Comparison of ENCODE assay signal across 8 cellular contexts in the genomic region with DNA sequence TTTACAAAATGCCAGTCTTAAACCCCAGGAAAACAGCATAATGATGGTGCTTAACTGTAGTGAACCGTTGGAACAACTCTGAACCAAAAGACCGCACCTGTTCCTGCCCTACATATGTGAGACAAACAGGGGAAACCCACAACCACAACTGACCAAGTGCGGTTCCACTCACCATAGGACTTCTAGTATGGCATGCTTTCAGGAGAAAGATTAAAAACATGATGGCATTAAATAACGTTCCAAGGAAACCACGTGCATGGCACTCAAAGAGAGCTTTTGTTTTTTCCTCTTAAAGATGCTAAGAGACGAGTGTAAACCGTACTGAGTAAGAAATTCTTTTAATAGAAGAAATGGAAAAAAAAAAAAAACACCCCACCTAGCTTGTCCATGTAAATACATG.
A peak's percentile ranks its signal among the peaks of the same experiment; 100 is the strongest.
DNase-seq lines count a peak whose midpoint lies in the region; ATAC-seq and TF ChIP-seq lines count a peak whose summit lies in the region.
"Had no signal": no experiment of that assay in that cellular context is flagged by ENCODE, and none has a peak within 500 bp of the region (broad histone marks: within the 10 kb centered on the region; RNA-seq: fewer than 3 reads in every experiment).

No MANE protein-coding gene starts in this region.

- no peak overlapping the region for H2AFZ ChIP-seq in GM23338

- no peaks in the 10 kb centered on the region for H3K27me3 ChIP-seq in GM23338 (ENCODE audit: insufficient read depth)

- H3K4me1 Mint-ChIP-seq in GM23338, result no peaks in the 10 kb centered on the region

- H3K4me3 ChIP-seq in GM23338, result no peak overlapping the region

- no peak overlapping the region for H3K27ac Mint-ChIP-seq in GM23338

- no peaks in the 10 kb centered on the region for H3K36me3 ChIP-seq in GM23338 (ENCODE audit: insufficient read depth)

- H3K36me3 Mint-ChIP-seq in GM23338 (ENCODE audit: low read depth), result no peaks in the 10 kb centered on the region

- no peaks in the 10 kb centered on the region for H3F3A ChIP-seq in GM23338 (replicated peaks; ENCODE audit: low read depth)

- no peak overlapping the region for H3K27ac ChIP-seq in GM23338 (ENCODE audit: low read depth)
- H3K27ac ChIP-seq: WERI-Rb-1 had no signal

- H3K79me2 ChIP-seq in GM23338 (replicated peaks; ENCODE audit: insufficient read depth), result no peaks in the 10 kb centered on the region

- H3K9me3 Mint-ChIP-seq in GM23338, result no peaks in the 10 kb centered on the region

- H3K4me3 Mint-ChIP-seq in GM23338, result no peak overlapping the region

- DNase-seq in RPMI7951 (ENCODE audit: low read depth), result peak; percentile 22
- peak; percentile 3 for DNase-seq in stimulated activated CD8-positive, alpha-beta memory T cell treated with anti-CD3 and anti-CD28 coated beads, Interleukin-12 subunit alpha, Interleukin-12 subunit beta, amount 100 ng/mL, for 1 hour (ENCODE audit: low read depth)
- DNase-seq in NCI-H128 (lab: John Stamatoyannopoulos, UW; ENCODE audit: unreplicated experiment), result no peak
- DNase-seq in GM23338 (ENCODE audit: low spot score), result no peak
- no peak for DNase-seq in NCI-H1694 treated with DMSO at 0.1 percent for 48 hours (lab: John Stamatoyannopoulos, UW)
- DNase-seq: WERI-Rb-1 had no signal

- no peaks in the 10 kb centered on the region for H3K9me2 ChIP-seq in GM23338 (ENCODE audit: insufficient read depth)

- TF ChIP-seq CTCF in GM23338 (conservative IDR thresholded peaks at IDR 0.05; ENCODE audit: low read depth in 2 of 2), result no peak

- peak; percentile 90 for ATAC-seq in GM19023 (IDR thresholded peaks at IDR 0.05; ENCODE audit: unreplicated experiment)
- ATAC-seq in HG02642 (IDR thresholded peaks at IDR 0.05; ENCODE audit: poor library complexity, unreplicated experiment), result peak; percentile 84
- ATAC-seq in GM23338, result no peak

- H4K20me1 ChIP-seq in GM23338 (replicated peaks; ENCODE audit: insufficient read depth), result no peaks in the 10 kb centered on the region

- H3K4me1 ChIP-seq in GM23338 (ENCODE audit: insufficient read depth), result peaks cover 4% of the 10 kb centered on the region; the same call in 1 of the 2 replicates

- H3K4me2 ChIP-seq in GM23338, result no peak overlapping the region

- no peaks in the 10 kb centered on the region for H3K27me3 Mint-ChIP-seq in GM23338 (ENCODE audit: insufficient read depth, low read depth, poor library complexity)

TF ChIP-seq in GM23338, 12 proteins besides CTCF, POLR2A, EP300 and RAD21 (continues in another document):
- no peak for TF ChIP-seq POLR2AphosphoS5 (IDR thresholded peaks at IDR 0.05; ENCODE audit: low read depth)
- no peak for TF ChIP-seq STAT1 (IDR thresholded peaks at IDR 0.05; ENCODE audit: unreplicated experiment)
- TF ChIP-seq EZH2phosphoT487 (IDR thresholded peaks at IDR 0.05; ENCODE audit: unreplicated experiment), result no peak
- TF ChIP-seq ZNF331 (CRISPR knock-in tag; IDR thresholded peaks at IDR 0.05; ENCODE audit: low read depth), result no peak
- no peak for TF ChIP-seq NANOG (IDR thresholded peaks at IDR 0.05; ENCODE audit: borderline replicate concordance)
- TF ChIP-seq ZNF114 (CRISPR knock-in tag; IDR thresholded peaks at IDR 0.05), result no peak
- no peak for TF ChIP-seq ETS1 (IDR thresholded peaks at IDR 0.05)
- no peak for TF ChIP-seq JUNB (IDR thresholded peaks at IDR 0.05; ENCODE audit: unreplicated experiment)
- no peak for TF ChIP-seq EZH2 (IDR thresholded peaks at IDR 0.05; ENCODE audit: low read depth, unreplicated experiment)
- TF ChIP-seq REST (IDR thresholded peaks at IDR 0.05; ENCODE audit: unreplicated experiment), result no peak
- TF ChIP-seq, protein P1, sequence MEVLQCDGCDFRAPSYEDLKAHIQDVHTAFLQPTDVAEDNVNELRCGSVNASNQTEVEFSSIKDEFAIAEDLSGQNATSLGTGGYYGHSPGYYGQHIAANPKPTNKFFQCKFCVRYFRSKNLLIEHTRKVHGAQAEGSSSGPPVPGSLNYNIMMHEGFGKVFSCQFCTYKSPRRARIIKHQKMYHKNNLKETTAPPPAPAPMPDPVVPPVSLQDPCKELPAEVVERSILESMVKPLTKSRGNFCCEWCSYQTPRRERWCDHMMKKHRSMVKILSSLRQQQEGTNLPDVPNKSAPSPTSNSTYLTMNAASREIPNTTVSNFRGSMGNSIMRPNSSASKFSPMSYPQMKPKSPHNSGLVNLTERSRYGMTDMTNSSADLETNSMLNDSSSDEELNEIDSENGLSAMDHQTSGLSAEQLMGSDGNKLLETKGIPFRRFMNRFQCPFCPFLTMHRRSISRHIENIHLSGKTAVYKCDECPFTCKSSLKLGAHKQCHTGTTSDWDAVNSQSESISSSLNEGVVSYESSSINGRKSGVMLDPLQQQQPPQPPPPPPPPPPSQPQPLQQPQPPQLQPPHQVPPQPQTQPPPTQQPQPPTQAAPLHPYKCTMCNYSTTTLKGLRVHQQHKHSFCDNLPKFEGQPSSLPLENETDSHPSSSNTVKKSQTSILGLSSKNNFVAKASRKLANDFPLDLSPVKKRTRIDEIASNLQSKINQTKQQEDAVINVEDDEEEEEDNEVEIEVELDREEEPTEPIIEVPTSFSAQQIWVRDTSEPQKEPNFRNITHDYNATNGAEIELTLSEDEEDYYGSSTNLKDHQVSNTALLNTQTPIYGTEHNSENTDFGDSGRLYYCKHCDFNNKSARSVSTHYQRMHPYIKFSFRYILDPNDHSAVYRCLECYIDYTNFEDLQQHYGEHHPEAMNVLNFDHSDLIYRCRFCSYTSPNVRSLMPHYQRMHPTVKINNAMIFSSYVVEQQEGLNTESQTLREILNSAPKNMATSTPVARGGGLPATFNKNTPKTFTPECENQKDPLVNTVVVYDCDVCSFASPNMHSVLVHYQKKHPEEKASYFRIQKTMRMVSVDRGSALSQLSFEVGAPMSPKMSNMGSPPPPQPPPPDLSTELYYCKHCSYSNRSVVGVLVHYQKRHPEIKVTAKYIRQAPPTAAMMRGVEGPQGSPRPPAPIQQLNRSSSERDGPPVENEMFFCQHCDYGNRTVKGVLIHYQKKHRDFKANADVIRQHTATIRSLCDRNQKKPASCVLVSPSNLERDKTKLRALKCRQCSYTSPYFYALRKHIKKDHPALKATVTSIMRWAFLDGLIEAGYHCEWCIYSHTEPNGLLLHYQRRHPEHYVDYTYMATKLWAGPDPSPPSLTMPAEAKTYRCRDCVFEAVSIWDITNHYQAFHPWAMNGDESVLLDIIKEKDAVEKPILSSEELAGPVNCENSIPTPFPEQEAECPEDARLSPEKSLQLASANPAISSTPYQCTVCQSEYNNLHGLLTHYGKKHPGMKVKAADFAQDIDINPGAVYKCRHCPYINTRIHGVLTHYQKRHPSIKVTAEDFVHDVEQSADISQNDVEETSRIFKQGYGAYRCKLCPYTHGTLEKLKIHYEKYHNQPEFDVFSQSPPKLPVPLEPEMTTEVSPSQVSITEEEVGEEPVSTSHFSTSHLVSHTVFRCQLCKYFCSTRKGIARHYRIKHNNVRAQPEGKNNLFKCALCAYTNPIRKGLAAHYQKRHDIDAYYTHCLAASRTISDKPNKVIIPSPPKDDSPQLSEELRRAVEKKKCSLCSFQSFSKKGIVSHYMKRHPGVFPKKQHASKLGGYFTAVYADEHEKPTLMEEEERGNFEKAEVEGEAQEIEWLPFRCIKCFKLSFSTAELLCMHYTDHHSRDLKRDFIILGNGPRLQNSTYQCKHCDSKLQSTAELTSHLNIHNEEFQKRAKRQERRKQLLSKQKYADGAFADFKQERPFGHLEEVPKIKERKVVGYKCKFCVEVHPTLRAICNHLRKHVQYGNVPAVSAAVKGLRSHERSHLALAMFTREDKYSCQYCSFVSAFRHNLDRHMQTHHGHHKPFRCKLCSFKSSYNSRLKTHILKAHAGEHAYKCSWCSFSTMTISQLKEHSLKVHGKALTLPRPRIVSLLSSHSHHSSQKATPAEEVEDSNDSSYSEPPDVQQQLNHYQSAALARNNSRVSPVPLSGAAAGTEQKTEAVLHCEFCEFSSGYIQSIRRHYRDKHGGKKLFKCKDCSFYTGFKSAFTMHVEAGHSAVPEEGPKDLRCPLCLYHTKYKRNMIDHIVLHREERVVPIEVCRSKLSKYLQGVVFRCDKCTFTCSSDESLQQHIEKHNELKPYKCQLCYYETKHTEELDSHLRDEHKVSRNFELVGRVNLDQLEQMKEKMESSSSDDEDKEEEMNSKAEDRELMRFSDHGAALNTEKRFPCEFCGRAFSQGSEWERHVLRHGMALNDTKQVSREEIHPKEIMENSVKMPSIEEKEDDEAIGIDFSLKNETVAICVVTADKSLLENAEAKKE (CRISPR knock-in tag; IDR thresholded peaks at IDR 0.05), result no peak

Comparison
In these comparisons a context has a peak if more than half of its experiments do, and no peak if none do; other contexts are left out.
1. DNase-seq: peak in RPMI7951 (single experiment) and stimulated activated CD8-positive, alpha-beta memory T cell treated with anti-CD3 and anti-CD28 coated beads, Interleukin-12 subunit alpha, Interleukin-12 subunit beta, amount 100 ng/mL, for 1 hour (single experiment); none in NCI-H128 (single experiment), GM23338 (single experiment) and NCI-H1694 treated with DMSO at 0.1 percent for 48 hours (single experiment).